In the genomic region with DNA sequence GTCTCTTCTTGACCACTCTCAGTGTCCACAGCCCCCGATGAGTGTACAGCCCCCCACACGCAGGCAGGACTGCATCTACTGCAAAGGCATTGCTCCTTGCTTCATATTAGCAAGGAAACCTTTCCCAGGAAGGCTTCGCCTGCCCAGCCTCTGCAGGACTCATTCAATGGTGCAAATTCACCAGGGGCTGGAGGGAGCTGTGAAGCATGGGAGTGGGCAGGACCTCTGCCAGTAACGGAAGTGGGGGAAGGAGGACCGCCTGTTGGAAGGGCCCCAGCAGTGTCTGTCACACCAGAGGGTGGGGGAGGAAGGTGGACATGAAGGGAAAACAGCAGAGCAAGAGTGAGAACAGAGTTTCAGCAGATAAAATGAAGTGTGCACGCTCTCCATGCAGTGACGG, we compare ENCODE assay signal across 1 cellular context.
TF ChIP-seq lines count a peak whose summit lies in the region.

No MANE protein-coding gene starts in this region.

TF ChIP-seq in HEK293, 187 proteins besides CTCF, POLR2A, EP300 and RAD21 (continued from another document):
- no peak for TF ChIP-seq ZNF518A (tag by site-specific recombination; conservative IDR thresholded peaks at IDR 0.05; ENCODE audit: low read depth)
